ENCODE assay signal across 22 cellular contexts in the genomic region with DNA sequence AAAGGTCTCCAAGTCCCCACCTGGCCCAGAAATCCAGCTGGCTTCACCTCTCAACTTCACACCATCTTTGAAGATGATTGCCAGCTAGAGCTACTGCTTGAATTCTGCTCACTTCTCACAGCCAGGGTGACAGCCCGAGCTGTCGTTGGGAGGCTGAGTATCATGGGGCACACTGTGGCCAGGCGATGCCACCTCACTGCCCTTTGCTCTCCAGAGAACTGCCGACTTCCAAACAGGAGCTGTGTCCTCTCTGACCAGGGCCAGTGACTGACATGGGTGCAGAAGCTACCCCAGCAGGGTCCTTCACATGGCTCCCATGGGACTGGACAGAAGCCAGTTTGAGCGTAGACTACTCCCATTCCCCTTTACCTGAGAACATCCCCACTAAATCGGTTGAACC.
"Had no signal": no experiment of that assay in that cellular context is flagged by ENCODE, and none has a peak within 500 bp of the region (broad histone marks: within the 10 kb centered on the region; RNA-seq: fewer than 3 reads in every experiment).

No MANE protein-coding gene starts in this region.

- ATAC-seq: effector memory CD8-positive, alpha-beta T cell; esophagus mucosa; foreskin keratinocyte; gastrocnemius medialis; gastroesophageal sphincter; heart left ventricle had no signal

- H3K27me3 ChIP-seq: colonic mucosa, esophagus muscularis mucosa, esophagus squamous epithelium, foreskin keratinocyte, gastrocnemius medialis, gastroesophageal sphincter, heart left ventricle had no signal

- H3K4me3 ChIP-seq: colonic mucosa, coronary artery, esophagus muscularis mucosa, esophagus squamous epithelium, gastrocnemius medialis, gastroesophageal sphincter, heart left ventricle had no signal

- H3K4me1 ChIP-seq: colonic mucosa, esophagus muscularis mucosa, esophagus squamous epithelium, foreskin keratinocyte, gastrocnemius medialis, gastroesophageal sphincter, heart left ventricle had no signal

- H3K9me3 ChIP-seq: colonic mucosa, esophagus muscularis mucosa, gastrocnemius medialis, gastroesophageal sphincter had no signal

- H3K27ac ChIP-seq: colonic mucosa, coronary artery, epithelial cell of prostate, esophagus muscularis mucosa, esophagus squamous epithelium, foreskin keratinocyte, gastrocnemius medialis, gastroesophageal sphincter, heart left ventricle had no signal

- H3K36me3 ChIP-seq: colonic mucosa, esophagus muscularis mucosa, esophagus squamous epithelium, gastrocnemius medialis, gastroesophageal sphincter, heart left ventricle had no signal

- DNase-seq: colonic mucosa; cortex of kidney; dermis blood vessel endothelial cell; effector CD4-positive, alpha-beta T cell; effector CD8-positive, alpha-beta T cell; effector memory CD4-positive, alpha-beta T cell; effector memory CD8-positive, alpha-beta T cell; endodermal cell; erythroblast; esophagus squamous epithelium; foreskin fibroblast; foreskin keratinocyte; foreskin melanocyte; gastrocnemius medialis; glutamatergic neuron; head of caudate nucleus; heart left ventricle had no signal
